In genomic region chr10:44339218-44339617, GRCh38 we compare ENCODE assay signal across 1 cellular context.
TF ChIP-seq lines count a peak whose summit lies in the region.

No MANE protein-coding gene starts in this region.

TF ChIP-seq in WTC11, 78 proteins besides CTCF, POLR2A, EP300 and RAD21 (continued from another document):
- TF ChIP-seq ARID4B (CRISPR knock-in tag; IDR thresholded peaks at IDR 0.05; ENCODE audit: borderline replicate concordance) = no peak
